In genomic region chr2:170361359-170361936, GRCh38 we compare ENCODE assay signal across 8 cellular contexts.
DNase-seq lines count a peak whose midpoint lies in the region; ATAC-seq and TF ChIP-seq lines count a peak whose summit lies in the region.

No MANE protein-coding gene starts in this region.

- H3K27me3 Mint-ChIP-seq in Caco-2 (ENCODE audit: insufficient read depth, unreplicated experiment) (peaks cover under 1% of the 10 kb centered on the region), neural crest cell (ENCODE audit: low read depth) (peaks cover 15% of the 10 kb centered on the region)
- peaks cover 14% of the 10 kb centered on the region for H3K27me3 Mint-ChIP-seq in activated CD8-positive, alpha-beta T cell treated with anti-CD3 and anti-CD28 coated beads, Interleukin-2, amount 10 ng/mL, durations not matched to agents 7 days and 5 days (ENCODE audit: low read depth)

- POLR2A ChIA-PET in Caco-2 (lab: Charles Lee): no interaction called here
- POLR2A ChIA-PET in activated CD8-positive, alpha-beta T cell treated with anti-CD3 and anti-CD28 coated beads, Interleukin-2, amount 10 ng/mL, durations not matched to agents 7 days and 5 days (lab: Charles Lee): interaction anchor here (0.5 to 1.5 kb wide), 3 partner anchors 9 to 408 kb away, joined by 3 to 4 read pairs (median 3); partner anchors contain the start of gene ERICH2

- no peaks in the 10 kb centered on the region for H3K4me1 ChIP-seq in Caco-2
- H3K4me1 ChIP-seq in esophagus squamous epithelium: peaks cover 0 to 11% (median 0%) of the 10 kb centered on the region in 3 donors
- H3K4me1 ChIP-seq in upper lobe of right lung: no peaks in the 10 kb centered on the region

- CTCF ChIA-PET in Caco-2 (lab: Charles Lee): interaction anchor here (0.5 to 4.1 kb wide), 16 partner anchors 9 to 511 kb away, joined by 3 to 28 read pairs (median 5); partner anchors contain the start of genes ERICH2 and GAD1
- CTCF ChIA-PET in activated CD8-positive, alpha-beta T cell treated with anti-CD3 and anti-CD28 coated beads, Interleukin-2, amount 10 ng/mL, durations not matched to agents 7 days and 5 days (lab: Charles Lee): interaction anchor here (0.6 to 7.3 kb wide), 31 partner anchors 9 to 519 kb away, joined by 3 to 93 read pairs (median 5); partner anchors contain the start of gene GAD1

- H3K9me3 ChIP-seq in Caco-2 (no peaks in the 10 kb centered on the region), esophagus squamous epithelium (no peaks in the 10 kb centered on the region), upper lobe of right lung (no peaks in the 10 kb centered on the region)

- intact Hi-C loops in Caco-2 (cut with micrococcal nuclease; ENCODE audit: unreplicated experiment) (loop anchor here (1.0 kb wide), 4 partner anchors 37 to 512 kb away; no protein-coding TSS in a partner anchor), esophagus squamous epithelium (cut with DNase I) (no loop called here), upper lobe of right lung (cut with DNase I) (no loop called here)

- no peak overlapping the region for H3K27ac Mint-ChIP-seq in Caco-2 (ENCODE audit: unreplicated experiment)
- peak overlapping the region; percentile 68 for H3K27ac Mint-ChIP-seq in activated CD8-positive, alpha-beta T cell treated with anti-CD3 and anti-CD28 coated beads, Interleukin-2, amount 10 ng/mL, durations not matched to agents 7 days and 5 days
- no peak overlapping the region for H3K27ac Mint-ChIP-seq in neural crest cell (ENCODE audit: unreplicated experiment)

- peak; percentile 81 to 87 for TF ChIP-seq CTCF in Caco-2 (IDR thresholded peaks at IDR 0.05; ENCODE audit: insufficient read depth in 1 of 2, low read depth in 1 of 2, low read length in 1 of 2, severe bottlenecking in 1 of 2, unreplicated experiment in 1 of 2)
- peak in 5 of 6 experiments; percentile 40 to 69 (median 53) for TF ChIP-seq CTCF in esophagus squamous epithelium (IDR thresholded peaks at IDR 0.05)
- peak; percentile 79 for TF ChIP-seq CTCF in neural crest cell (conservative IDR thresholded peaks at IDR 0.05)
- peak; percentile 70 for TF ChIP-seq CTCF in upper lobe of right lung (IDR thresholded peaks at IDR 0.05)

- WGBS in esophagus squamous epithelium, 2 donors: 2 to 3% methylated on average over 4 of the region's 4 CpGs

- H3K36me3 Mint-ChIP-seq in Caco-2 (ENCODE audit: insufficient read depth, unreplicated experiment) (no peaks in the 10 kb centered on the region), neural crest cell (ENCODE audit: low read depth) (no peaks in the 10 kb centered on the region)
- no peaks in the 10 kb centered on the region for H3K36me3 Mint-ChIP-seq in activated CD8-positive, alpha-beta T cell treated with anti-CD3 and anti-CD28 coated beads, Interleukin-2, amount 10 ng/mL, durations not matched to agents 7 days and 5 days (ENCODE audit: low read depth)

- no peak overlapping the region for H3K27ac ChIP-seq in esophagus squamous epithelium
- no peak overlapping the region for H3K27ac ChIP-seq in upper lobe of right lung

- no peaks in the 10 kb centered on the region for H3K9me3 Mint-ChIP-seq in Caco-2 (ENCODE audit: unreplicated experiment)
- no peaks in the 10 kb centered on the region for H3K9me3 Mint-ChIP-seq in activated CD8-positive, alpha-beta T cell treated with anti-CD3 and anti-CD28 coated beads, Interleukin-2, amount 10 ng/mL, durations not matched to agents 7 days and 5 days (ENCODE audit: insufficient read depth)
- H3K9me3 Mint-ChIP-seq in neural crest cell: no peaks in the 10 kb centered on the region

- H3K4me3 ChIP-seq in Caco-2 (ENCODE audit: low read depth, low read length) (no peak overlapping the region), esophagus squamous epithelium (no peak overlapping the region), upper lobe of right lung (no peak overlapping the region)

- TF ChIP-seq POLR2A in esophagus squamous epithelium (IDR thresholded peaks at IDR 0.05): no peak

- no peaks in the 10 kb centered on the region for H3K36me3 ChIP-seq in Caco-2 (ENCODE audit: control insufficient read depth, insufficient read depth, low read length)
- H3K36me3 ChIP-seq in esophagus squamous epithelium: no peaks in the 10 kb centered on the region
- H3K36me3 ChIP-seq in upper lobe of right lung: no peaks in the 10 kb centered on the region

- H3K4me1 Mint-ChIP-seq in Caco-2 (ENCODE audit: low read depth, unreplicated experiment) (peaks cover 10% of the 10 kb centered on the region), neural crest cell (peaks cover 41% of the 10 kb centered on the region)
- peaks cover 36% of the 10 kb centered on the region for H3K4me1 Mint-ChIP-seq in activated CD8-positive, alpha-beta T cell treated with anti-CD3 and anti-CD28 coated beads, Interleukin-2, amount 10 ng/mL, durations not matched to agents 7 days and 5 days (ENCODE audit: low read depth)

- ATAC-seq in GM21526 (IDR thresholded peaks at IDR 0.05; ENCODE audit: low FRiP score, unreplicated experiment) (peak; percentile 65), upper lobe of right lung (peak; percentile 85), GM21717 (IDR thresholded peaks at IDR 0.05; ENCODE audit: unreplicated experiment) (no peak)
- peak; percentile 88 for ATAC-seq in activated CD8-positive, alpha-beta T cell treated with anti-CD3 and anti-CD28 coated beads, Interleukin-2, amount 10 ng/mL, durations not matched to agents 7 days and 5 days

- DNase-seq in Caco-2 (peak; percentile 58 to 70), NCI-H69 (lab: John Stamatoyannopoulos, UW) (peak; percentile 45), esophagus squamous epithelium (lab: John Stamatoyannopoulos, UW) (no peak), neural crest cell (ENCODE audit: low read depth, low spot score) (peak; percentile 66), upper lobe of right lung (no peak)
- DNase-seq in activated CD8-positive, alpha-beta T cell treated with anti-CD3 and anti-CD28 coated beads, Interleukin-2, amount 10 ng/mL, durations not matched to agents 7 days and 5 days: peak; percentile 79

- H3K4me3 Mint-ChIP-seq in Caco-2 (ENCODE audit: unreplicated experiment): no peak overlapping the region
- H3K4me3 Mint-ChIP-seq in activated CD8-positive, alpha-beta T cell treated with anti-CD3 and anti-CD28 coated beads, Interleukin-2, amount 10 ng/mL, durations not matched to agents 7 days and 5 days: peak overlapping the region; percentile 1
- no peak overlapping the region for H3K4me3 Mint-ChIP-seq in neural crest cell

- H3K27me3 ChIP-seq in Caco-2 (replicated peaks; ENCODE audit: control insufficient read depth, insufficient read depth, low read length) (no peaks in the 10 kb centered on the region), esophagus squamous epithelium (peaks cover 0 to 50% (median 2%) of the 10 kb centered on the region in 4 donors), upper lobe of right lung (peaks cover 33% of the 10 kb centered on the region)

- no TSS peak for BruUV-seq in Caco-2 (replicated peaks; lab: Mats Ljungman, UMichigan)

Comparison
In these comparisons a context has a peak if more than half of its experiments do, and no peak if none do; other contexts are left out.
1. DNase-seq: peak in Caco-2 (2 of 2), NCI-H69 (single experiment), activated CD8-positive, alpha-beta T cell treated with anti-CD3 and anti-CD28 coated beads, Interleukin-2, amount 10 ng/mL, durations not matched to agents 7 days and 5 days (single experiment) and neural crest cell (single experiment); none in esophagus squamous epithelium (single experiment) and upper lobe of right lung (single experiment).
2. Peak in every context shown above with its lines, with median percentiles within 50 percentile points of each other: CTCF ChIP-seq.